ENCODE assay signal across 20 cellular contexts in genomic region chr3:68997887-68998286, GRCh38. TPM values are rescaled to one million over a fixed set of nuclear protein-coding genes. Genes with fewer than 3 reads are reported as not detected.
DNase-seq lines count a peak whose midpoint lies in the region; ATAC-seq and TF ChIP-seq lines count a peak whose summit lies in the region.
"Had no signal": no experiment of that assay in that cellular context is flagged by ENCODE, and none has a peak within 500 bp of the region (broad histone marks: within the 10 kb centered on the region; RNA-seq: fewer than 3 reads in every experiment).

No MANE protein-coding gene starts in this region.

- intact Hi-C loops in aorta (cut with DNase I), result no loop called here

- H3K4me1 Mint-ChIP-seq in HFFc6 (ENCODE audit: low read depth) (peaks cover 14% of the 10 kb centered on the region), nephron progenitor cell (peaks cover 4% of the 10 kb centered on the region)
- H3K4me1 Mint-ChIP-seq in activated T-helper 17 cell treated with anti-CD3 and anti-CD28 coated beads, Interleukin-2, amount 50 U/mL, for 72 hours, result peaks cover 11% of the 10 kb centered on the region
- H3K4me1 Mint-ChIP-seq: brain had no signal

- 79 to 80% methylated on average over 6 of the region's 6 CpGs for WGBS in aorta, 2 donors

- no peak overlapping the region for H3K4me3 ChIP-seq in aorta (ENCODE audit: low read length in 2 of 2)
- H3K4me3 ChIP-seq: BLaER1, left lung, spleen, thoracic aorta had no signal

- peak overlapping the region in 1 of 2 donors; percentile 57 for H3K27ac ChIP-seq in aorta (ENCODE audit: low read depth in 1 of 2, low read length in 2 of 2)
- H3K27ac ChIP-seq: 22Rv1, BLaER1, left lung, spleen had no signal

- H3K27ac Mint-ChIP-seq in HFFc6, result no peak overlapping the region
- peak overlapping the region; percentile 77 for H3K27ac Mint-ChIP-seq in activated T-helper 17 cell treated with anti-CD3 and anti-CD28 coated beads, Interleukin-2, amount 50 U/mL, for 72 hours
- H3K27ac Mint-ChIP-seq in nephron progenitor cell, result no peak overlapping the region
- H3K27ac Mint-ChIP-seq: brain; dendritic cell treated with granulocyte-macrophage colony-stimulating factor and Interleukin-4, amounts not matched to agents 40 ng/mL and 50 ng/mL, for 4 days had no signal

- peaks cover 41% of the 10 kb centered on the region for H3K36me3 Mint-ChIP-seq in HFFc6 (ENCODE audit: low read depth)
- H3K36me3 Mint-ChIP-seq in activated T-helper 17 cell treated with anti-CD3 and anti-CD28 coated beads, Interleukin-2, amount 50 U/mL, for 72 hours (ENCODE audit: low read depth), result peaks cover 92% of the 10 kb centered on the region
- peaks cover 73% of the 10 kb centered on the region for H3K36me3 Mint-ChIP-seq in nephron progenitor cell (ENCODE audit: low read depth)

- peak; percentile 92 to 95 for ATAC-seq in activated CD4-positive, CD25-positive, alpha-beta regulatory T cell treated with anti-CD3 and anti-CD28 coated beads, Interleukin-2, amount 50 U/mL, for 24 hours
- peak; percentile 91 for ATAC-seq in activated T-helper 17 cell treated with anti-CD3 and anti-CD28 coated beads, Interleukin-2, amount 50 U/mL, for 72 hours (replicated peaks)
- ATAC-seq in GM21423 (IDR thresholded peaks at IDR 0.05; ENCODE audit: unreplicated experiment) (no peak), aorta (ENCODE audit: low FRiP score) (no peak)
- ATAC-seq: left lung had no signal

- H3K4me3 Mint-ChIP-seq in HFFc6 (no peak overlapping the region), nephron progenitor cell (no peak overlapping the region)
- H3K4me3 Mint-ChIP-seq in activated T-helper 17 cell treated with anti-CD3 and anti-CD28 coated beads, Interleukin-2, amount 50 U/mL, for 72 hours, result peak overlapping the region; percentile 61
- H3K4me3 Mint-ChIP-seq: brain; dendritic cell treated with granulocyte-macrophage colony-stimulating factor and Interleukin-4, amounts not matched to agents 40 ng/mL and 50 ng/mL, for 4 days had no signal

- H3K4me1 ChIP-seq in aorta (ENCODE audit: control insufficient read depth in 1 of 2, insufficient read depth in 2 of 2, low read length in 2 of 2), result peaks cover 4 to 5% of the 10 kb centered on the region in 2 donors
- H3K4me1 ChIP-seq: BLaER1, left lung, spleen had no signal

- DNase-seq in activated CD4-positive, CD25-positive, alpha-beta regulatory T cell treated with anti-CD3 and anti-CD28 coated beads, Interleukin-2, amount 50 U/mL, for 72 hours, result no peak
- DNase-seq in HFFc6 (no peak), nephron progenitor cell (no peak), DMS 273 (lab: John Stamatoyannopoulos, UW; ENCODE audit: unreplicated experiment) (no peak), aorta (no peak)
- DNase-seq: DMS79, left lung, NCI-H1417 treated with DMSO at 0.1 percent for 48 hours, NCI-H2171, NCI-H748 treated with DMSO at 0.1 percent for 48 hours, spleen had no signal

- H3K27me3 ChIP-seq in aorta (ENCODE audit: control insufficient read depth in 1 of 2, insufficient read depth in 2 of 2, low read length in 1 of 2), result no peaks in the 10 kb centered on the region
- H3K27me3 ChIP-seq: BLaER1, left lung, spleen had no signal

- H3K9me3 ChIP-seq in aorta (ENCODE audit: control insufficient read depth, low read length), result no peaks in the 10 kb centered on the region
- H3K9me3 ChIP-seq: left lung, spleen, thoracic aorta had no signal

- H3K27me3 Mint-ChIP-seq in HFFc6 (ENCODE audit: insufficient read depth), result no peaks in the 10 kb centered on the region
- no peaks in the 10 kb centered on the region for H3K27me3 Mint-ChIP-seq in activated T-helper 17 cell treated with anti-CD3 and anti-CD28 coated beads, Interleukin-2, amount 50 U/mL, for 72 hours
- peaks cover 3% of the 10 kb centered on the region for H3K27me3 Mint-ChIP-seq in nephron progenitor cell (ENCODE audit: low read depth, poor library complexity)
- H3K27me3 Mint-ChIP-seq: brain; dendritic cell treated with granulocyte-macrophage colony-stimulating factor and Interleukin-4, amounts not matched to agents 40 ng/mL and 50 ng/mL, for 4 days had no signal

- H3K9me3 Mint-ChIP-seq in HFFc6 (no peaks in the 10 kb centered on the region), nephron progenitor cell (peaks cover 7% of the 10 kb centered on the region)
- H3K9me3 Mint-ChIP-seq in activated T-helper 17 cell treated with anti-CD3 and anti-CD28 coated beads, Interleukin-2, amount 50 U/mL, for 72 hours, result no peaks in the 10 kb centered on the region
- H3K9me3 Mint-ChIP-seq: activated naive CD4-positive, alpha-beta T cell treated with anti-CD3 and anti-CD28 coated beads, Interleukin-2, amount 50 U/mL, for 72 hours had no signal

- peak; percentile 54 for TF ChIP-seq CTCF in HFFc6 (IDR thresholded peaks at IDR 0.05)
- TF ChIP-seq CTCF in nephron progenitor cell (IDR thresholded peaks at IDR 0.05), result peak; percentile 14

- H3K36me3 ChIP-seq in aorta (ENCODE audit: control insufficient read depth in 1 of 2, insufficient read depth in 2 of 2, low read length in 1 of 2), result peaks cover 16 to 20% of the 10 kb centered on the region in 2 donors

RNA-seq across cellular contexts. Expression of gene EOGT, which starts 15.6 kb away (rescaled TPM):
- 10 to 100 TPM; 26.9 to 31.6 (median 28.2) TPM for total RNA-seq in HFFc6 (2021; fragmentation: NEBNext Ultra II Directional; extraction: Animal tissue kit (Norgen Biotek cat#: 25700))
- 10 to 100 TPM; 15.5 to 24.4 TPM for total RNA-seq in activated T-helper 17 cell treated with anti-CD3 and anti-CD28 coated beads, Interleukin-2, amount 50 U/mL, for 72 hours
- total RNA-seq in aorta, result 100 to 1,000 TPM; 104 to 134 TPM
- 100 to 1,000 TPM in 1 of 2 donors, 10 to 100 TPM in 1; 40.6 to 103 TPM for polyA plus RNA-seq in aorta

RNA-seq across cellular contexts. Expression of gene TMF1, which starts 54.2 kb away (rescaled TPM):
- 10 to 100 TPM; 43.7 to 46.9 (median 45.2) TPM for total RNA-seq in HFFc6 (2021; fragmentation: NEBNext Ultra II Directional; extraction: Animal tissue kit (Norgen Biotek cat#: 25700))
- 10 to 100 TPM; 42.6 to 84.7 TPM for total RNA-seq in activated T-helper 17 cell treated with anti-CD3 and anti-CD28 coated beads, Interleukin-2, amount 50 U/mL, for 72 hours
- 10 to 100 TPM; 45.6 to 52.8 TPM for total RNA-seq in aorta
- polyA plus RNA-seq in aorta, result 10 to 100 TPM in 1 of 2 donors, 1 to 10 TPM in 1; 7.4 to 14.8 TPM

Comparison
In these comparisons a context has a peak if more than half of its experiments do, and no peak if none do; other contexts are left out.
1. ATAC-seq: peak in activated CD4-positive, CD25-positive, alpha-beta regulatory T cell treated with anti-CD3 and anti-CD28 coated beads, Interleukin-2, amount 50 U/mL, for 24 hours (2 of 2) and activated T-helper 17 cell treated with anti-CD3 and anti-CD28 coated beads, Interleukin-2, amount 50 U/mL, for 72 hours (single experiment); none in GM21423 (single experiment) and aorta (single experiment).